ENCODE assay signal across 8 cellular contexts in the genomic region with DNA sequence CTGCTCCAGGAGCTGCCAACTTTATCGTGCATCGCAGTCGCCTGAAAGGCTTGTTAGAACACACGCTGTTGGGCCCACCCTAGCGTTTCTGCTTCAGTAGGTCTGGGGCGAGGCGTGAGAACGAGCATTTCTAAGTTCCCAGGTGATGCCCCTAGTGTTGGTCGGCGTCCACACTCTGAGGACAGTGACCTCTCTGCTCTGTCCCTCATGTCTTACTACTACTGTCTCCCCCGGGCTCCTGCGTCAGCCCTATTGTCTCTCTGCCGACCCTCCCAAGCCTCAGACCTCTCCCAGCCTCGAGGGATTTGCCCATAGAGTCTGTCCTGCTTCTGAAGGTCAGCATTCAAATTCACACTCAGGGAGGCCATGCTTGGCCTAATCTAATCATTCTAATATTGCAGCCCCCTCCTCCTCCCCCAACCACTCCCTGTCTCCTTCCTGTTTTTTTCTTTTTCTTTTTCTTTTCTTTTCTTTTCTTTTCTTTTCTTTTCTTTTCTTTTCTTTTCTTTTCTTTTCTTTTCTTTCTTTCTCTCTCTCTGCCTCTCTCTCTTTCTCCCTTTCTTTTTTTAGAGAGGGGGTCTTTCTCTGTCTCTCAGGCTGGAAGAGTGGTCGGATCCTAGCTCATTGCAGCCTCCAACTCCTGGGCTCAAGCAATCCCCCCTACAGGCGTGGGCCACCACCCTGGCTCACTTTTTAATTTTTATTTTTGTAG. TPM values are rescaled to one million over a fixed set of nuclear protein-coding genes. Genes with fewer than 3 reads are reported as not detected.
DNase-seq lines count a peak whose midpoint lies in the region; TF ChIP-seq lines count a peak whose summit lies in the region.

No MANE protein-coding gene starts in this region.

- peak overlapping the region; percentile 97 for H3K27ac Mint-ChIP-seq in activated naive CD4-positive, alpha-beta T cell treated with anti-CD3 and anti-CD28 coated beads, Interleukin-2, amount 50 U/mL, for 24 hours
- peak overlapping the region; percentile 98 for H3K27ac Mint-ChIP-seq in nephron progenitor cell

- H3K4me3 ChIP-seq in GM23248 = peak overlapping the region; percentile 95
- H3K4me3 ChIP-seq in fibroblast of lung (replicated peaks in 1 of 4; ENCODE audit: control extremely low read depth in 1 of 4, insufficient read depth in 1 of 4, low read depth in 3 of 4, low read length in 4 of 4) = peak overlapping the region; percentile 74 to 98 (median 90)

- H3K27me3 ChIP-seq in GM23248 (replicated peaks; ENCODE audit: insufficient read depth) (no peaks in the 10 kb centered on the region), fibroblast of lung (ENCODE audit: control insufficient read depth, insufficient read depth, low read length) (no peaks in the 10 kb centered on the region)

- H3K9me3 ChIP-seq in GM23248 (ENCODE audit: low read depth) (no peaks in the 10 kb centered on the region), KOPT-K1 (ENCODE audit: insufficient read depth, low read length, poor library complexity, severe bottlenecking) (no peaks in the 10 kb centered on the region), fibroblast of lung (ENCODE audit: control insufficient read depth, insufficient read depth, low read depth, low read length) (no peaks in the 10 kb centered on the region)

- peak overlapping the region; percentile 95 for H2AFZ ChIP-seq in GM23248
- peak overlapping the region; percentile 90 for H2AFZ ChIP-seq in fibroblast of lung (ENCODE audit: low read length)

- H3K27me3 Mint-ChIP-seq in activated naive CD4-positive, alpha-beta T cell treated with anti-CD3 and anti-CD28 coated beads, Interleukin-2, amount 50 U/mL, for 24 hours = no peaks in the 10 kb centered on the region
- peaks cover 6% of the 10 kb centered on the region for H3K27me3 Mint-ChIP-seq in nephron progenitor cell (ENCODE audit: low read depth, poor library complexity)

- no peak for DNase-seq in activated naive CD4-positive, alpha-beta T cell treated with Interleukin-2 at 50 U/mL for 16 hours
- DNase-seq in GM23248 = no peak
- peak; percentile 89 for DNase-seq in SW480 (ENCODE audit: low spot score)
- DNase-seq in fibroblast of lung (ENCODE audit: low read depth in 2 of 2) = no peak
- DNase-seq in nephron progenitor cell = no peak
- no peak for DNase-seq in activated gamma-delta T cell (lab: John Stamatoyannopoulos, UW)

- peak overlapping the region; percentile 89 for H3K4me2 ChIP-seq in GM23248 (ENCODE audit: unreplicated experiment)
- peak overlapping the region; percentile 75 for H3K4me2 ChIP-seq in fibroblast of lung (ENCODE audit: extremely low read depth, insufficient read depth, low read length)

- H3K9ac ChIP-seq in GM23248 (peak overlapping the region; percentile 84), fibroblast of lung (ENCODE audit: insufficient read depth, low read length) (peak overlapping the region; percentile 77)

- TF ChIP-seq CTCF in fibroblast of lung (conservative IDR thresholded peaks at IDR 0.05 in 1 of 2, IDR thresholded peaks at IDR 0.05 in 1 of 2; ENCODE audit: low read depth in 1 of 2, low read length in 2 of 2) = peak in 1 of 2 donors; percentile 26
- no peak for TF ChIP-seq CTCF in nephron progenitor cell (IDR thresholded peaks at IDR 0.05)

- H3K4me1 Mint-ChIP-seq in activated naive CD4-positive, alpha-beta T cell treated with anti-CD3 and anti-CD28 coated beads, Interleukin-2, amount 50 U/mL, for 24 hours = peaks cover 23% of the 10 kb centered on the region
- peaks cover 28% of the 10 kb centered on the region for H3K4me1 Mint-ChIP-seq in nephron progenitor cell

- H3K36me3 ChIP-seq in GM23248 (ENCODE audit: low read depth) (no peaks in the 10 kb centered on the region), KOPT-K1 (ENCODE audit: insufficient read depth, low read length) (no peaks in the 10 kb centered on the region), fibroblast of lung (ENCODE audit: control insufficient read depth, insufficient read depth, low read length) (no peaks in the 10 kb centered on the region)

- H3K9me2 ChIP-seq in GM23248 (ENCODE audit: insufficient read depth) = no peaks in the 10 kb centered on the region

- no peaks in the 10 kb centered on the region for H3F3A ChIP-seq in GM23248 (ENCODE audit: insufficient read depth)

- H3K9me3 Mint-ChIP-seq in activated naive CD4-positive, alpha-beta T cell treated with anti-CD3 and anti-CD28 coated beads, Interleukin-2, amount 50 U/mL, for 24 hours = no peaks in the 10 kb centered on the region
- H3K9me3 Mint-ChIP-seq in nephron progenitor cell = no peaks in the 10 kb centered on the region

- H3K4me3 Mint-ChIP-seq in activated naive CD4-positive, alpha-beta T cell treated with anti-CD3 and anti-CD28 coated beads, Interleukin-2, amount 50 U/mL, for 24 hours = peak overlapping the region; percentile 93
- H3K4me3 Mint-ChIP-seq in nephron progenitor cell = peak overlapping the region; percentile 92

- in situ Hi-C loops in GM23248 (cut with MboI) = no loop called here

- 13% methylated on average over 16 of the region's 16 CpGs for WGBS in GM23248 (ENCODE audit: low coverage in 1 of 2, low lambda C conversion rate in 2 of 2, missing lambda C conversion rate in 2 of 2), 2 experiments

- H3K27ac ChIP-seq in GM23248 (no peak overlapping the region), KOPT-K1 (ENCODE audit: low read depth, low read length, poor library complexity, severe bottlenecking) (peak overlapping the region; percentile 89), fibroblast of lung (ENCODE audit: insufficient read depth, low read length) (no peak overlapping the region)

- H4K20me1 ChIP-seq in GM23248 (ENCODE audit: insufficient read depth) = no peaks in the 10 kb centered on the region
- H4K20me1 ChIP-seq in fibroblast of lung (ENCODE audit: control insufficient read depth, extremely low read depth, insufficient read depth, low read length) = no peaks in the 10 kb centered on the region

- H3K79me2 ChIP-seq in GM23248 (ENCODE audit: insufficient read depth) (peaks cover 31% of the 10 kb centered on the region), fibroblast of lung (ENCODE audit: control insufficient read depth, insufficient read depth, low read length) (peaks cover 5% of the 10 kb centered on the region)

- H3K4me1 ChIP-seq in GM23248 (ENCODE audit: insufficient read depth) (0 out of 2 replicates have a peak, but pooled peaks cover 5% of the 10 kb centered on the region), fibroblast of lung (ENCODE audit: control insufficient read depth, extremely low read depth, insufficient read depth, low read length) (no peaks in the 10 kb centered on the region)

- no peaks in the 10 kb centered on the region for H3K36me3 Mint-ChIP-seq in activated naive CD4-positive, alpha-beta T cell treated with anti-CD3 and anti-CD28 coated beads, Interleukin-2, amount 50 U/mL, for 24 hours
- peaks cover 19% of the 10 kb centered on the region for H3K36me3 Mint-ChIP-seq in nephron progenitor cell (ENCODE audit: low read depth)

RNA-seq across cellular contexts. Expression of a gene that starts 0.9 kb away (rescaled TPM):
- total RNA-seq in GM23248 (2014; rRNA removed; shearing (Covaris generic)) = 18.0 and 20.8 TPM in 2 replicates
- polyA plus RNA-seq in GM23248 (2016; fragmentation: Nextera tagmentation; extraction: Ambion mirVana) (14.3 and 15.0 TPM in 2 replicates), fibroblast of lung (15.0 and 17.5 TPM in 2 replicates)
- 14.7 and 19.5 TPM in 2 replicates for total RNA-seq in fibroblast of lung
- polyA plus RNA-seq in fibroblast of lung (2012) = 11.3 and 12.0 TPM in 2 replicates
- polyA minus RNA-seq in fibroblast of lung (ENCODE audit: low replicate concordance) = 34.9 and 56.8 TPM in 2 replicates
